ENCODE assay signal across 16 cellular contexts in the genomic region with DNA sequence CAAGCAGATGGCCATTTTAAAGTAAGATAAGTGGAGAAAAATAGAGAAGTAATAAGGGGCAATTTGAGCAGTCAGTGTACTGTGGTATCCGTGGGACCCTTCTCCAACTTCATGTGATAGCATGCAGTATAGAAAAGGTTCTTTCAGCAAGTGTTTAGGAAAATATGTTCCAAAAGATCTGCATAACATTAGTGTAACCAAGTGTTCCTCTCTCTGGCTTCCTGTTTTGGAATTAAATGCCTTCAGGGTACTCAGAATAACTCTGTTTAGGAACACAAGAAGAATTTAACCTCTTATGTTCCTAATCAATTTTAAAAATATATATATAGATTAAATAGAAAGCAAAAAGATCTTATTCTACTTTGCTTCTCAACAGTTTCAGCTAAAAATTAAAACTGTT.
DNase-seq lines count a peak whose midpoint lies in the region; FAIRE-seq and TF ChIP-seq lines count a peak whose summit lies in the region.
"Had no signal": no experiment of that assay in that cellular context is flagged by ENCODE, and none has a peak within 500 bp of the region (broad histone marks: within the 10 kb centered on the region; RNA-seq: fewer than 3 reads in every experiment).

No MANE protein-coding gene starts in this region.

- H3K27me3 ChIP-seq in neural progenitor cell (no peaks in the 10 kb centered on the region), transverse colon (no peaks in the 10 kb centered on the region)
- H3K27me3 ChIP-seq: heart left ventricle, SJSA1, stomach had no signal

- H3K4me1 ChIP-seq in neural progenitor cell (peaks cover 25% of the 10 kb centered on the region), transverse colon (peaks cover 4 to 14% (median 9%) of the 10 kb centered on the region in 4 donors)
- H3K4me1 ChIP-seq: SJSA1 had no signal

- in situ Hi-C loops in transverse colon (cut with MboI; ENCODE audit: low pct_ligation_motif_present in 1 of 4, low pct_unique_long_range_greater_than_20kb in 1 of 4, low sequenced_read_pairs in 3 of 4) = no loop called here

- POLR2A ChIA-PET in activated CD4-positive, alpha-beta memory T cell treated with anti-CD3 and anti-CD28 coated beads, Interleukin-2, amount 10 ng/mL, durations not matched to agents 7 days and 5 days (lab: Charles Lee) = no interaction called here

- no peaks in the 10 kb centered on the region for H3K27me3 Mint-ChIP-seq in neural progenitor cell (ENCODE audit: insufficient read depth, low read depth)
- H3K27me3 Mint-ChIP-seq in activated CD4-positive, alpha-beta memory T cell treated with anti-CD3 and anti-CD28 coated beads, Interleukin-2, amount 10 ng/mL, durations not matched to agents 7 days and 5 days = no peaks in the 10 kb centered on the region

- no peak overlapping the region for H3K27ac ChIP-seq in neural progenitor cell
- H3K27ac ChIP-seq in transverse colon = no peak overlapping the region
- H3K27ac ChIP-seq: SJSA1, stomach had no signal

- H3K9ac ChIP-seq in neural progenitor cell = no peak overlapping the region

- no peak for TF ChIP-seq POLR2A in GM12891 (IDR thresholded peaks at IDR 0.05; ENCODE audit: low read depth, low read length)
- TF ChIP-seq POLR2A in transverse colon (IDR thresholded peaks at IDR 0.05) = no peak

- no peak overlapping the region for H3K4me3 ChIP-seq in choroid plexus epithelial cell (ENCODE audit: low read depth, low read length)
- no peak overlapping the region for H3K4me3 ChIP-seq in neural progenitor cell
- H3K4me3 ChIP-seq in transverse colon = no peak overlapping the region
- H3K4me3 ChIP-seq: heart left ventricle, SJSA1, stomach had no signal

- peaks cover 7% of the 10 kb centered on the region for H3K4me1 Mint-ChIP-seq in neural progenitor cell
- H3K4me1 Mint-ChIP-seq in activated CD4-positive, alpha-beta memory T cell treated with anti-CD3 and anti-CD28 coated beads, Interleukin-2, amount 10 ng/mL, durations not matched to agents 7 days and 5 days = peaks cover 5% of the 10 kb centered on the region

- H3F3A ChIP-seq in neural progenitor cell (ENCODE audit: low read depth) = peaks cover 10% of the 10 kb centered on the region

- H3K36me3 ChIP-seq in neural progenitor cell = no peaks in the 10 kb centered on the region
- H3K36me3 ChIP-seq in transverse colon = no peaks in the 10 kb centered on the region
- H3K36me3 ChIP-seq: heart left ventricle, SJSA1, stomach had no signal

- H3K27ac Mint-ChIP-seq in neural progenitor cell = no peak overlapping the region
- no peak overlapping the region for H3K27ac Mint-ChIP-seq in activated CD4-positive, alpha-beta memory T cell treated with anti-CD3 and anti-CD28 coated beads, Interleukin-2, amount 10 ng/mL, durations not matched to agents 7 days and 5 days

- intact Hi-C loops in transverse colon (cut with DNase I; ENCODE audit: low total_unique reads) = no loop called here

- H3K4me2 ChIP-seq in neural progenitor cell = peak overlapping the region; percentile 42

- TF ChIP-seq CTCF in choroid plexus epithelial cell (conservative IDR thresholded peaks at IDR 0.05; ENCODE audit: low read depth, low read length) = no peak
- no peak for TF ChIP-seq CTCF in neural progenitor cell (IDR thresholded peaks at IDR 0.05)
- TF ChIP-seq CTCF in transverse colon (IDR thresholded peaks at IDR 0.05) = no peak
- no peak for TF ChIP-seq CTCF in GM20000 (IDR thresholded peaks at IDR 0.05; ENCODE audit: extremely low read depth, missing control alignments)

- CTCF ChIA-PET in activated CD4-positive, alpha-beta memory T cell treated with anti-CD3 and anti-CD28 coated beads, Interleukin-2, amount 10 ng/mL, durations not matched to agents 7 days and 5 days (lab: Charles Lee) = interaction anchor here (1.1 to 1.7 kb wide), 5 partner anchors 8 to 151 kb away, joined by 3 to 6 read pairs (median 4); no protein-coding TSS in a partner anchor

- H3K9me3 Mint-ChIP-seq in neural progenitor cell = no peaks in the 10 kb centered on the region
- H3K9me3 Mint-ChIP-seq in activated CD4-positive, alpha-beta memory T cell treated with anti-CD3 and anti-CD28 coated beads, Interleukin-2, amount 10 ng/mL, durations not matched to agents 7 days and 5 days = no peaks in the 10 kb centered on the region

- no peaks in the 10 kb centered on the region for H4K20me1 ChIP-seq in neural progenitor cell (ENCODE audit: low read depth)

- no peaks in the 10 kb centered on the region for H3K36me3 Mint-ChIP-seq in neural progenitor cell
- H3K36me3 Mint-ChIP-seq in activated CD4-positive, alpha-beta memory T cell treated with anti-CD3 and anti-CD28 coated beads, Interleukin-2, amount 10 ng/mL, durations not matched to agents 7 days and 5 days (ENCODE audit: low read depth) = no peaks in the 10 kb centered on the region

- no peaks in the 10 kb centered on the region for H3K9me3 ChIP-seq in neural progenitor cell (ENCODE audit: low read depth)
- no peaks in the 10 kb centered on the region for H3K9me3 ChIP-seq in transverse colon
- H3K9me3 ChIP-seq: Caco-2, heart left ventricle, SJSA1, stomach had no signal

- no peak overlapping the region for H3K4me3 Mint-ChIP-seq in neural progenitor cell
- H3K4me3 Mint-ChIP-seq in activated CD4-positive, alpha-beta memory T cell treated with anti-CD3 and anti-CD28 coated beads, Interleukin-2, amount 10 ng/mL, durations not matched to agents 7 days and 5 days = no peak overlapping the region

- no peak for FAIRE-seq in GM12891 (lab: Jason Lieb, UNC)

- WGBS in transverse colon (ENCODE audit: low coverage in 1 of 2), 2 donors = 38 to 56% methylated on average over 1 of the region's 1 CpG

- no peak for DNase-seq in GM12891 (ENCODE audit: insufficient read length, low spot score)
- peak; percentile 41 to 82 for DNase-seq in NCI-H526 (lab: John Stamatoyannopoulos, UW)
- DNase-seq in choroid plexus epithelial cell (ENCODE audit: low read depth) = peak; percentile 43
- DNase-seq in neural progenitor cell (ENCODE audit: low spot score) = no peak
- no peak for DNase-seq in mesenteric fat pad (ENCODE audit: low spot score)
- no peak for DNase-seq in activated CD4-positive, alpha-beta memory T cell treated with anti-CD3 and anti-CD28 coated beads, Interleukin-2, amount 10 ng/mL, durations not matched to agents 7 days and 5 days
- no peak for DNase-seq in transverse colon
- DNase-seq in GM20000 (ENCODE audit: low spot score) = no peak
- DNase-seq: activated CD4-positive, alpha-beta T cell treated with anti-CD3 and anti-CD28 coated beads, Interleukin-2, amount 50 U/mL, for 48 hours; Caco-2; H7; heart left ventricle; NCI-H1417; posterior cingulate gyrus; stomach had no signal

- no peak for TF ChIP-seq EP300 in transverse colon (IDR thresholded peaks at IDR 0.05; ENCODE audit: low read depth)

- no peak overlapping the region for H2AFZ ChIP-seq in neural progenitor cell (replicated peaks)

- no peaks in the 10 kb centered on the region for H3K79me2 ChIP-seq in neural progenitor cell (ENCODE audit: low read depth)

TF ChIP-seq in GM12891, 5 proteins besides CTCF, POLR2A, EP300 and RAD21:
- TF ChIP-seq POU2F2 (IDR thresholded peaks at IDR 0.05; ENCODE audit: low read depth, low read length) (no peak), SPI1 (IDR thresholded peaks at IDR 0.05; ENCODE audit: low read depth, low read length) (peak; percentile 14; the same call in 1 of the 2 replicates), TAF1 (IDR thresholded peaks at IDR 0.05; ENCODE audit: low read depth, low read length) (no peak)

Comparison
In these comparisons a context has a peak if more than half of its experiments do, and no peak if none do; other contexts are left out.
1. DNase-seq: peak in NCI-H526 (2 of 2) and choroid plexus epithelial cell (single experiment); none in GM12891 (single experiment), neural progenitor cell (single experiment), mesenteric fat pad (single experiment), activated CD4-positive, alpha-beta memory T cell treated with anti-CD3 and anti-CD28 coated beads, Interleukin-2, amount 10 ng/mL, durations not matched to agents 7 days and 5 days (single experiment), transverse colon (single experiment) and GM20000 (single experiment).